8 cellular contexts compared by ENCODE assay signal in the genomic region with DNA sequence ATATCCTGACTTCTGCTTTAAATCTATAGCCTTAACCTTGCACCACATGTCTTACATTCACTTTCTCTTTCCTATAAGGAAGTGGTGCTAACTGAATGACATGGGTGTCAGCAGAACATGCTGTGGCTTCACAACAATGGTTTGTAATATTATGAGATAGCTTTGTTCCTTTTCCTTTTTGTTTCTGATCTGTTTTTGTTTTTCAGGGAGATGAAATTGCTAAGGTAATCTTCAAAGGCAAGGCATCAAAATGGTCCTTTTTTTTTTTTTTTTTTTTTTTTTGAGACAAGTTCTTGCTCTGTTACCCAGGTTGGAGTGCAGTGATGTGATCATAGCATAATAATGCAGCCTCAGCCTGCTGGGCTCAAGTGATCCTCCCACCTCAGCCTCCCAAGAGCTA. TPM values are rescaled to one million over a fixed set of nuclear protein-coding genes. Genes with fewer than 3 reads are reported as not detected.
DNase-seq lines count a peak whose midpoint lies in the region; ATAC-seq lines count a peak whose summit lies in the region.

No MANE protein-coding gene starts in this region.

- in situ Hi-C loops in G401 (cut with HindIII; ENCODE audit: low sequenced_read_pairs) = loop anchor here (10.0 kb wide), 1 partner anchor 46 kb away; no protein-coding TSS in a partner anchor

- H3K27me3 ChIP-seq in muscle layer of duodenum (ENCODE audit: low read depth, low read length) = peaks cover 4% of the 10 kb centered on the region

- H3K36me3 ChIP-seq in muscle layer of duodenum (ENCODE audit: control insufficient read depth in 1 of 2, insufficient read depth in 2 of 2, low read length in 2 of 2) = no peaks in the 10 kb centered on the region

- H3K9me3 ChIP-seq in muscle layer of duodenum (ENCODE audit: control insufficient read depth in 1 of 2, low read length in 2 of 2) = peaks cover 0 to 7% of the 10 kb centered on the region in 2 donors

- DNase-seq in MV-4-11 (lab: John Stamatoyannopoulos, UW) (peak; percentile 84), NCI-H2029 treated with DMSO at 0.1 percent for 48 hours (lab: John Stamatoyannopoulos, UW) (no peak), NCI-H345 (lab: John Stamatoyannopoulos, UW) (no peak), AG20443 (ENCODE audit: low spot score) (no peak), G401 (ENCODE audit: low spot score) (no peak)

- ATAC-seq in GM18861 (IDR thresholded peaks at IDR 0.05; ENCODE audit: unreplicated experiment) (peak; percentile 95), HG02610 (IDR thresholded peaks at IDR 0.05; ENCODE audit: unreplicated experiment) (peak; percentile 99)

- H3K4me3 ChIP-seq in muscle layer of duodenum (ENCODE audit: low read depth in 1 of 2, low read length in 2 of 2) = no peak overlapping the region

- H3K4me1 ChIP-seq in muscle layer of duodenum (ENCODE audit: control insufficient read depth in 1 of 2, insufficient read depth in 2 of 2, low read length in 2 of 2) = no peaks in the 10 kb centered on the region

- peak overlapping the region; percentile 37 for H3K27ac ChIP-seq in muscle layer of duodenum (ENCODE audit: low read length)

RNA-seq across cellular contexts. Expression of a gene that starts 53.6 kb away (rescaled TPM):
- 4.4 and 12.6 TPM in 2 replicates for total RNA-seq in G401 (2014; rRNA removed; shearing (Covaris generic))
